In genomic region chr11:4983851-4984250, GRCh38 we compare ENCODE assay signal across 34 cellular contexts. TPM values are rescaled to one million over a fixed set of nuclear protein-coding genes. Genes with fewer than 3 reads are reported as not detected.
DNase-seq lines count a peak whose midpoint lies in the region; ATAC-seq and TF ChIP-seq lines count a peak whose summit lies in the region.
"Had no signal": no experiment of that assay in that cellular context is flagged by ENCODE, and none has a peak within 500 bp of the region (broad histone marks: within the 10 kb centered on the region; RNA-seq: fewer than 3 reads in every experiment).

No MANE protein-coding gene starts in this region.

- H3K36me3 ChIP-seq in left lung = no peaks in the 10 kb centered on the region
- no peaks in the 10 kb centered on the region for H3K36me3 ChIP-seq in thyroid gland
- H3K36me3 ChIP-seq: BE2C, right atrium auricular region, SJCRH30, WERI-Rb-1 had no signal

- no peaks in the 10 kb centered on the region for H3K4me1 ChIP-seq in left lung
- peaks cover 0 to 5% of the 10 kb centered on the region in 2 donors for H3K4me1 ChIP-seq in thyroid gland
- H3K4me1 ChIP-seq: BE2C, parathyroid adenoma, right atrium auricular region, testis had no signal

- peak; percentile 29 for DNase-seq in HT-29 (ENCODE audit: low spot score)
- DNase-seq in epithelial cell of proximal tubule (ENCODE audit: low read depth) = peak; percentile 72
- no peak for DNase-seq in left lung
- DNase-seq in thyroid gland = peak; percentile 64 to 66
- DNase-seq in activated naive CD4-positive, alpha-beta T cell (lab: John Stamatoyannopoulos, UW) = no peak
- DNase-seq in activated effector memory CD4-positive, alpha-beta T cell treated with Interleukin-2 at 50 U/mL for 16 hours = no peak
- no peak for DNase-seq in HCEC 1CT
- DNase-seq: activated CD4-positive, alpha-beta T cell treated with anti-CD3 and anti-CD28 coated beads for 48 hours; activated CD8-positive, alpha-beta memory T cell treated with anti-CD3 and anti-CD28 coated beads for 24 hours; activated T-cell treated with anti-CD3 and anti-CD28 coated beads for 4 hours; amygdala; BE2C; dorsolateral prefrontal cortex; Kasumi-1; natural killer cell; NCI-H1417; NCI-H2029; NCI-H774; RPMI8226; SJCRH30; stimulated activated CD4-positive, alpha-beta T cell treated with anti-CD3 and anti-CD28 coated beads, Interleukin-2, amount 100 ng/mL, for 24 hours; stimulated activated CD8-positive, alpha-beta memory T cell treated with anti-CD3 and anti-CD28 coated beads, Interleukin-4, amount 100 ng/mL, for 48 hours; SW 1271; testis; WERI-Rb-1 had no signal

- H3K9me3 ChIP-seq in left lung (no peaks in the 10 kb centered on the region), thyroid gland (no peaks in the 10 kb centered on the region)
- H3K9me3 ChIP-seq: BE2C, right atrium auricular region, SJCRH30, testis had no signal

- 22 to 32% methylated on average over 6 of the region's 6 CpGs for WGBS in thyroid gland, 2 donors

- intact Hi-C loops in left lung (cut with DNase I) (no loop called here), thyroid gland (cut with DNase I) (no loop called here)

- H3K4me3 ChIP-seq in epithelial cell of proximal tubule (ENCODE audit: low read depth, low read length) = no peak overlapping the region
- no peak overlapping the region for H3K4me3 ChIP-seq in left lung
- no peak overlapping the region for H3K4me3 ChIP-seq in thyroid gland (replicated peaks in 1 of 3)
- H3K4me3 ChIP-seq: dorsolateral prefrontal cortex, right atrium auricular region, SJCRH30, smooth muscle cell, testis had no signal

- TF ChIP-seq CTCF in epithelial cell of proximal tubule (conservative IDR thresholded peaks at IDR 0.05; ENCODE audit: low read depth, low read length) (no peak), left lung (IDR thresholded peaks at IDR 0.05) (no peak), thyroid gland (IDR thresholded peaks at IDR 0.05) (no peak)

- no peak for TF ChIP-seq POLR2A in thyroid gland (IDR thresholded peaks at IDR 0.05)

- ATAC-seq in left lung = peak; percentile 95
- ATAC-seq: activated naive CD4-positive, alpha-beta T cell treated with anti-CD3 and anti-CD28 coated beads, Interleukin-2, amount 50 U/mL, for 72 hours; natural killer cell had no signal

- H3K27me3 ChIP-seq in left lung (no peaks in the 10 kb centered on the region), thyroid gland (no peaks in the 10 kb centered on the region)
- H3K27me3 ChIP-seq: BE2C, dorsolateral prefrontal cortex, right atrium auricular region, SJCRH30, testis had no signal

- H3K27ac ChIP-seq in left lung = no peak overlapping the region
- no peak overlapping the region for H3K27ac ChIP-seq in thyroid gland
- H3K27ac ChIP-seq: dorsolateral prefrontal cortex, parathyroid adenoma, right atrium auricular region, SJCRH30, testis, WERI-Rb-1 had no signal

RNA-seq across cellular contexts. Expression of gene OR51L1, which starts 10.8 kb away (rescaled TPM):
- not detected in 2 replicates for total RNA-seq in HT-29 (2014; rRNA removed; shearing (Covaris generic))
- total RNA-seq in epithelial cell of proximal tubule (not detected in 2 replicates), left lung (not detected), thyroid gland (not detected)
- total RNA-seq: activated naive CD4-positive, alpha-beta T cell treated with anti-CD3 and anti-CD28 coated beads, Interleukin-2, amount 50 U/mL, for 72 hours; activated T-helper 2 cell treated with anti-CD3 and anti-CD28 coated beads, Interferon-gamma antibody, Interleukin-2, Interleukin-4, amounts not matched to agents 10 μg/mL and 5 μg/mL and 100 μg/mL, durations not matched to agents 14 hours and 24 hours and 36 hours; cerebellum; G401; lower leg skin; mononuclear cell; natural killer cell; right atrium auricular region; SJCRH30; smooth muscle cell; testis had no signal

RNA-seq across cellular contexts. Expression of gene OR51A2, which starts 28.3 kb away (rescaled TPM):
- not detected in 2 replicates for total RNA-seq in HT-29 (2014; rRNA removed; shearing (Covaris generic))
- not detected in 2 replicates for total RNA-seq in epithelial cell of proximal tubule
- total RNA-seq in left lung = not detected
- total RNA-seq in thyroid gland = not detected
- total RNA-seq: activated naive CD4-positive, alpha-beta T cell treated with anti-CD3 and anti-CD28 coated beads, Interleukin-2, amount 50 U/mL, for 72 hours; activated T-helper 2 cell treated with anti-CD3 and anti-CD28 coated beads, Interferon-gamma antibody, Interleukin-2, Interleukin-4, amounts not matched to agents 10 μg/mL and 5 μg/mL and 100 μg/mL, durations not matched to agents 14 hours and 24 hours and 36 hours; cerebellum; dorsolateral prefrontal cortex; G401; lower leg skin; mononuclear cell; natural killer cell; right atrium auricular region; SJCRH30; smooth muscle cell; testis had no signal

RNA-seq across cellular contexts. Expression of gene OR51A4, which starts 36.4 kb away (rescaled TPM):
- total RNA-seq in HT-29 (2014; rRNA removed; shearing (Covaris generic)) = not detected in 2 replicates
- not detected in 2 replicates for total RNA-seq in epithelial cell of proximal tubule
- total RNA-seq in left lung = not detected
- not detected for total RNA-seq in thyroid gland
- total RNA-seq: activated naive CD4-positive, alpha-beta T cell treated with anti-CD3 and anti-CD28 coated beads, Interleukin-2, amount 50 U/mL, for 72 hours; activated T-helper 2 cell treated with anti-CD3 and anti-CD28 coated beads, Interferon-gamma antibody, Interleukin-2, Interleukin-4, amounts not matched to agents 10 μg/mL and 5 μg/mL and 100 μg/mL, durations not matched to agents 14 hours and 24 hours and 36 hours; cerebellum; dorsolateral prefrontal cortex; G401; lower leg skin; mononuclear cell; natural killer cell; right atrium auricular region; SJCRH30; smooth muscle cell; testis had no signal

RNA-seq across cellular contexts. Expression of gene OR51G1, which starts 59.7 kb away (rescaled TPM):
- not detected in 2 replicates for total RNA-seq in HT-29 (2014; rRNA removed; shearing (Covaris generic))
- total RNA-seq in epithelial cell of proximal tubule = not detected in 2 replicates
- total RNA-seq in left lung = not detected
- total RNA-seq in thyroid gland = not detected
- total RNA-seq: activated naive CD4-positive, alpha-beta T cell treated with anti-CD3 and anti-CD28 coated beads, Interleukin-2, amount 50 U/mL, for 72 hours; activated T-helper 2 cell treated with anti-CD3 and anti-CD28 coated beads, Interferon-gamma antibody, Interleukin-2, Interleukin-4, amounts not matched to agents 10 μg/mL and 5 μg/mL and 100 μg/mL, durations not matched to agents 14 hours and 24 hours and 36 hours; cerebellum; dorsolateral prefrontal cortex; G401; lower leg skin; mononuclear cell; natural killer cell; right atrium auricular region; SJCRH30; smooth muscle cell; testis had no signal

Comparison
In these comparisons a context has a peak if more than half of its experiments do, and no peak if none do; other contexts are left out.
1. DNase-seq: peak in HT-29 (single experiment), epithelial cell of proximal tubule (single experiment) and thyroid gland (2 of 2); none in left lung (0 of 2), activated naive CD4-positive, alpha-beta T cell (0 of 4), activated effector memory CD4-positive, alpha-beta T cell treated with Interleukin-2 at 50 U/mL for 16 hours (single experiment) and HCEC 1CT (single experiment).